Comparison of ENCODE assay signal across 1 cellular context in genomic region chr16:11345040-11345862, GRCh38.
TF ChIP-seq lines count a peak whose summit lies in the region.

TSS of gene RMI2 (plus strand) at chr16:11345459. CDS start at chr16:11345472, 13 bp downstream.

TF ChIP-seq in K562, 482 proteins besides CTCF, POLR2A, EP300 and RAD21 (continued from another document and continues in another):
- TF ChIP-seq ZNF395 (CRISPR knock-in tag; IDR thresholded peaks at IDR 0.05) (no peak), RBFOX2 (IDR thresholded peaks at IDR 0.05; ENCODE audit: low read depth, low read length) (peak; percentile 94), CTBP1 (IDR thresholded peaks at IDR 0.05; ENCODE audit: borderline replicate concordance) (0 out of 2 replicates have a peak, but pooled peaks have one; percentile 43), RERE (CRISPR knock-in tag; IDR thresholded peaks at IDR 0.05; ENCODE audit: borderline replicate concordance) (no peak), ZBTB1 (CRISPR knock-in tag; IDR thresholded peaks at IDR 0.05; ENCODE audit: borderline replicate concordance, low read depth) (0 out of 2 replicates have a peak, but pooled peaks have one; percentile 54), GTF2B (IDR thresholded peaks at IDR 0.05; ENCODE audit: extremely low read depth, insufficient read length) (no peak), ZNF282 (CRISPR knock-in tag; IDR thresholded peaks at IDR 0.05) (no peak), MAFF (IDR thresholded peaks at IDR 0.05; ENCODE audit: low read length) (no peak), KHSRP (IDR thresholded peaks at IDR 0.05) (no peak), TCF7L2 (IDR thresholded peaks at IDR 0.05; ENCODE audit: low read depth, low read length) (0 out of 2 replicates have a peak, but pooled peaks have one; percentile 4), ZBED1 (IDR thresholded peaks at IDR 0.05) (no peak), ILF3 (IDR thresholded peaks at IDR 0.05; ENCODE audit: borderline replicate concordance) (no peak), PHF21A (IDR thresholded peaks at IDR 0.05; ENCODE audit: borderline replicate concordance, low read depth) (no peak), SMARCC2 (IDR thresholded peaks at IDR 0.05; ENCODE audit: low read depth) (0 out of 2 replicates have a peak, but pooled peaks have one; percentile 31), ESRRB (CRISPR knock-in tag; IDR thresholded peaks at IDR 0.05; ENCODE audit: borderline replicate concordance) (no peak), ARID4B (CRISPR knock-in tag; IDR thresholded peaks at IDR 0.05) (no peak; the same call in 1 of the 2 replicates), SP1 (CRISPR knock-in tag; IDR thresholded peaks at IDR 0.05) (peak; percentile 69), GATAD2B (IDR thresholded peaks at IDR 0.05; ENCODE audit: borderline replicate concordance) (peak; percentile 68), ATF7 (IDR thresholded peaks at IDR 0.05) (peak; percentile 62; the same call in 1 of the 2 replicates), PCBP1 (IDR thresholded peaks at IDR 0.05; ENCODE audit: low read depth, low read length, poor library complexity, severe bottlenecking) (peak; percentile 54), KLF6 (CRISPR knock-in tag; IDR thresholded peaks at IDR 0.05; ENCODE audit: borderline replicate concordance) (no peak), TEAD1 (CRISPR knock-in tag; IDR thresholded peaks at IDR 0.05) (no peak), BHLHE40 (IDR thresholded peaks at IDR 0.05; ENCODE audit: low read length) (no peak)
- TF ChIP-seq, protein P1, sequence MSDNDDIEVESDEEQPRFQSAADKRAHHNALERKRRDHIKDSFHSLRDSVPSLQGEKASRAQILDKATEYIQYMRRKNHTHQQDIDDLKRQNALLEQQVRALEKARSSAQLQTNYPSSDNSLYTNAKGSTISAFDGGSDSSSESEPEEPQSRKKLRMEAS (CRISPR knock-in tag; IDR thresholded peaks at IDR 0.05), result peak; percentile 39; the same call in 1 of the 2 replicates
- TF ChIP-seq, protein P2, sequence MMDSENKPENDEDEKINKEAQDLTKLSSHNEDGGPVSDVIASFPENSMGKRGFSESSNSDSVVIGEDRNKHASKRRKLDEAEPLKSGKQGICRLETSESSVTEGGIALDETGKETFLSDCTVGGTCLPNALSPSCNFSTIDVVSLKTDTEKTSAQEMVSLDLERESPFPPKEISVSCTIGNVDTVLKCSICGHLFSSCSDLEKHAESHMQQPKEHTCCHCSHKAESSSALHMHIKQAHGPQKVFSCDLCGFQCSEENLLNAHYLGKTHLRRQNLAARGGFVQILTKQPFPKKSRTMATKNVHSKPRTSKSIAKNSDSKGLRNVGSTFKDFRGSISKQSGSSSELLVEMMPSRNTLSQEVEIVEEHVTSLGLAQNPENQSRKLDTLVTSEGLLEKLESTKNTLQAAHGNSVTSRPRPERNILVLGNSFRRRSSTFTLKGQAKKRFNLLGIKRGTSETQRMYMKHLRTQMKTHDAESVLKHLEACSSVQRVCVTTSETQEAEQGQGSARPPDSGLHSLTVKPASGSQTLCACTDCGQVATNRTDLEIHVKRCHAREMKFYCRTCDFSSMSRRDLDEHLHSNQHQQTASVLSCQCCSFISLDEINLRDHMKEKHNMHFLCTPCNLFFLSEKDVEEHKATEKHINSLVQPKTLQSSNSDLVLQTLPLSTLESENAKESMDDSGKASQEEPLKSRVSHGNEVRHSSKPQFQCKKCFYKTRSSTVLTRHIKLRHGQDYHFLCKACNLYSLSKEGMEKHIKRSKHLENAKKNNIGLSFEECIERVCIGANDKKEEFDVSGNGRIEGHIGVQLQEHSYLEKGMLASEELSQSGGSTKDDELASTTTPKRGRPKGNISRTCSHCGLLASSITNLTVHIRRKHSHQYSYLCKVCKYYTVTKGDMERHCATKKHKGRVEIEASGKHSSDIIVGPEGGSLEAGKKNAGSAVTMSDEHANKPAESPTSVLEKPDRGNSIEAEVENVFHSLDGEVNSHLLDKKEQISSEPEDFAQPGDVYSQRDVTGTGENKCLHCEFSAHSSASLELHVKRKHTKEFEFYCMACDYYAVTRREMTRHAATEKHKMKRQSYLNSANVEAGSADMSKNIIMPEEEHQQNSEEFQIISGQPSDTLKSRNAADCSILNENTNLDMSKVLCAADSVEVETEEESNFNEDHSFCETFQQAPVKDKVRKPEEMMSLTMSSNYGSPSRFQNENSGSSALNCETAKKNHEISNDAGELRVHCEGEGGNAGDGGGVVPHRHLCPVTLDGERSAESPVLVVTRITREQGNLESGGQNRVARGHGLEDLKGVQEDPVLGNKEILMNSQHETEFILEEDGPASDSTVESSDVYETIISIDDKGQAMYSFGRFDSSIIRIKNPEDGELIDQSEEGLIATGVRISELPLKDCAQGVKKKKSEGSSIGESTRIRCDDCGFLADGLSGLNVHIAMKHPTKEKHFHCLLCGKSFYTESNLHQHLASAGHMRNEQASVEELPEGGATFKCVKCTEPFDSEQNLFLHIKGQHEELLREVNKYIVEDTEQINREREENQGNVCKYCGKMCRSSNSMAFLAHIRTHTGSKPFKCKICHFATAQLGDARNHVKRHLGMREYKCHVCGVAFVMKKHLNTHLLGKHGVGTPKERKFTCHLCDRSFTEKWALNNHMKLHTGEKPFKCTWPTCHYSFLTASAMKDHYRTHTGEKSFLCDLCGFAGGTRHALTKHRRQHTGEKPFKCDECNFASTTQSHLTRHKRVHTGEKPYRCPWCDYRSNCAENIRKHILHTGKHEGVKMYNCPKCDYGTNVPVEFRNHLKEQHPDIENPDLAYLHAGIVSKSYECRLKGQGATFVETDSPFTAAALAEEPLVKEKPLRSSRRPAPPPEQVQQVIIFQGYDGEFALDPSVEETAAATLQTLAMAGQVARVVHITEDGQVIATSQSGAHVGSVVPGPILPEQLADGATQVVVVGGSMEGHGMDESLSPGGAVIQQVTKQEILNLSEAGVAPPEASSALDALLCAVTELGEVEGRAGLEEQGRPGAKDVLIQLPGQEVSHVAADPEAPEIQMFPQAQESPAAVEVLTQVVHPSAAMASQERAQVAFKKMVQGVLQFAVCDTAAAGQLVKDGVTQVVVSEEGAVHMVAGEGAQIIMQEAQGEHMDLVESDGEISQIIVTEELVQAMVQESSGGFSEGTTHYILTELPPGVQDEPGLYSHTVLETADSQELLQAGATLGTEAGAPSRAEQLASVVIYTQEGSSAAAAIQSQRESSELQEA (IDR thresholded peaks at IDR 0.05; ENCODE audit: low read depth), result no peak
- TF ChIP-seq, protein P3, sequence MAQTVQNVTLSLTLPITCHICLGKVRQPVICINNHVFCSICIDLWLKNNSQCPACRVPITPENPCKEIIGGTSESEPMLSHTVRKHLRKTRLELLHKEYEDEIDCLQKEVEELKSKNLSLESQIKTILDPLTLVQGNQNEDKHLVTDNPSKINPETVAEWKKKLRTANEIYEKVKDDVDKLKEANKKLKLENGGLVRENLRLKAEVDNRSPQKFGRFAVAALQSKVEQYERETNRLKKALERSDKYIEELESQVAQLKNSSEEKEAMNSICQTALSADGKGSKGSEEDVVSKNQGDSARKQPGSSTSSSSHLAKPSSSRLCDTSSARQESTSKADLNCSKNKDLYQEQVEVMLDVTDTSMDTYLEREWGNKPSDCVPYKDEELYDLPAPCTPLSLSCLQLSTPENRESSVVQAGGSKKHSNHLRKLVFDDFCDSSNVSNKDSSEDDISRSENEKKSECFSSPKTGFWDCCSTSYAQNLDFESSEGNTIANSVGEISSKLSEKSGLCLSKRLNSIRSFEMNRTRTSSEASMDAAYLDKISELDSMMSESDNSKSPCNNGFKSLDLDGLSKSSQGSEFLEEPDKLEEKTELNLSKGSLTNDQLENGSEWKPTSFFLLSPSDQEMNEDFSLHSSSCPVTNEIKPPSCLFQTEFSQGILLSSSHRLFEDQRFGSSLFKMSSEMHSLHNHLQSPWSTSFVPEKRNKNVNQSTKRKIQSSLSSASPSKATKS (CRISPR knock-in tag; IDR thresholded peaks at IDR 0.05), result no peak
